ENCODE assay signal across 9 cellular contexts in genomic region chr3:58025824-58026579, GRCh38. TPM values are rescaled to one million over a fixed set of nuclear protein-coding genes. Genes with fewer than 3 reads are reported as not detected.
DNase-seq lines count a peak whose midpoint lies in the region; ATAC-seq and TF ChIP-seq lines count a peak whose summit lies in the region.
"Had no signal": no experiment of that assay in that cellular context is flagged by ENCODE, and none has a peak within 500 bp of the region (broad histone marks: within the 10 kb centered on the region; RNA-seq: fewer than 3 reads in every experiment).

No MANE protein-coding gene starts in this region.

- H2AFZ ChIP-seq in HCT116 (ENCODE audit: low read depth, low read length, poor library complexity, severe bottlenecking), result no peak overlapping the region

- H3K9ac ChIP-seq in HCT116 (ENCODE audit: low read length), result no peak overlapping the region

- no peak overlapping the region for H3K4me3 Mint-ChIP-seq in activated T-helper 1 cell treated with anti-CD3 and anti-CD28 coated beads, Interleukin-12 subunit alpha, Interleukin-12 subunit beta, Interleukin-2, Interleukin-4 antibody, amounts not matched to agents 30 ng/mL and 10 ng/mL and 1 ng/mL, durations not matched to agents 14 hours and 24 hours and 36 hours

- H4K20me1 ChIP-seq in HCT116 (ENCODE audit: insufficient read depth), result peaks cover 12% of the 10 kb centered on the region; the same call in 1 of the 2 replicates

- DNase-seq in HCT116 (ENCODE audit: low read depth, low spot score), result no peak
- DNase-seq in NCI-H524 treated with DMSO at 0.1 percent for 48 hours (lab: John Stamatoyannopoulos, UW), result peak; percentile 68
- DNase-seq in epithelial cell of esophagus (ENCODE audit: low read depth), result peak; percentile 68
- peak; percentile 43 for DNase-seq in retina
- DNase-seq in germinal center (ENCODE audit: low spot score), result no peak
- DNase-seq in SIG-M5 treated with dmso at 0.1 percent for 504 hours (lab: John Stamatoyannopoulos, UW; ENCODE audit: unreplicated experiment), result no peak
- DNase-seq in anterior cingulate cortex (lab: John Stamatoyannopoulos, UW), result no peak
- DNase-seq in activated T-helper 1 cell treated with anti-CD3 and anti-CD28 coated beads, Interleukin-12 subunit alpha, Interleukin-12 subunit beta, Interleukin-2, Interleukin-4 antibody, amounts not matched to agents 30 ng/mL and 10 ng/mL and 1 ng/mL, durations not matched to agents 14 hours and 24 hours and 36 hours (ENCODE audit: low spot score), result no peak
- DNase-seq: activated gamma-delta T cell treated with Interleukin-2 at 50 U/mL for 16 hours had no signal

- ATAC-seq in HCT116, result no peak

- H3K27ac ChIP-seq in HCT116 (ENCODE audit: low read depth, low read length), result no peak overlapping the region

- H3K27me3 Mint-ChIP-seq in activated T-helper 1 cell treated with anti-CD3 and anti-CD28 coated beads, Interleukin-12 subunit alpha, Interleukin-12 subunit beta, Interleukin-2, Interleukin-4 antibody, amounts not matched to agents 30 ng/mL and 10 ng/mL and 1 ng/mL, durations not matched to agents 14 hours and 24 hours and 36 hours (ENCODE audit: insufficient read depth), result peaks cover 5% of the 10 kb centered on the region

- CTCF ChIA-PET in HCT116 (lab: Charles Lee), result no interaction called here

- H3K27me3 ChIP-seq in HCT116 (ENCODE audit: insufficient read depth, low read length), result no peaks in the 10 kb centered on the region

- TF ChIP-seq CTCF in HCT116 (IDR thresholded peaks at IDR 0.05 in 2 of 3, conservative IDR thresholded peaks at IDR 0.05 in 1 of 3; ENCODE audit: borderline replicate concordance in 1 of 3, insufficient read depth in 1 of 3, low read depth in 2 of 3, low read length in 2 of 3), result no peak
- TF ChIP-seq CTCF in epithelial cell of esophagus (IDR thresholded peaks at IDR 0.05; ENCODE audit: insufficient read depth, low read depth, low read length, missing control alignments), result no peak

- no peaks in the 10 kb centered on the region for H3K36me3 ChIP-seq in HCT116 (ENCODE audit: control insufficient read depth in 1 of 2, insufficient read depth in 2 of 2, low read length in 2 of 2)

- H3K4me3 ChIP-seq in HCT116 (replicated peaks in 1 of 2; ENCODE audit: low read depth in 1 of 2, low read length in 2 of 2), result no peak overlapping the region
- H3K4me3 ChIP-seq in epithelial cell of esophagus (ENCODE audit: low read length), result no peak overlapping the region

- H3K4me1 ChIP-seq in HCT116 (ENCODE audit: control insufficient read depth in 1 of 2, insufficient read depth in 2 of 2, low read length in 2 of 2), result peaks cover 28 to 36% of the 10 kb centered on the region in 2 experiments

- H3K9me3 Mint-ChIP-seq in activated T-helper 1 cell treated with anti-CD3 and anti-CD28 coated beads, Interleukin-12 subunit alpha, Interleukin-12 subunit beta, Interleukin-2, Interleukin-4 antibody, amounts not matched to agents 30 ng/mL and 10 ng/mL and 1 ng/mL, durations not matched to agents 14 hours and 24 hours and 36 hours, result peaks cover 4% of the 10 kb centered on the region

- BruUV-seq in HCT116 (replicated peaks; lab: Mats Ljungman, UMichigan), result no TSS peak

- no peaks in the 10 kb centered on the region for H3K9me2 ChIP-seq in HCT116 (ENCODE audit: insufficient read depth)

- peaks cover 5% of the 10 kb centered on the region for H3K36me3 Mint-ChIP-seq in activated T-helper 1 cell treated with anti-CD3 and anti-CD28 coated beads, Interleukin-12 subunit alpha, Interleukin-12 subunit beta, Interleukin-2, Interleukin-4 antibody, amounts not matched to agents 30 ng/mL and 10 ng/mL and 1 ng/mL, durations not matched to agents 14 hours and 24 hours and 36 hours (ENCODE audit: low read depth)

- RAD21 ChIA-PET in HCT116 (lab: Charles Lee; ENCODE audit: low non-redundant PET in 1 of 2, low total read pairs in 2 of 2, uncharacterized antibody in 2 of 2, unreplicated experiment in 2 of 2), result no interaction called here

- no peak for TF ChIP-seq RAD21 in HCT116 (IDR thresholded peaks at IDR 0.05; ENCODE audit: low read depth)

- TF ChIP-seq POLR2A in HCT116 (IDR thresholded peaks at IDR 0.05; ENCODE audit: borderline replicate concordance, extremely low read depth, insufficient read depth, insufficient read length), result no peak

- peaks cover 58% of the 10 kb centered on the region for H3K4me1 Mint-ChIP-seq in activated T-helper 1 cell treated with anti-CD3 and anti-CD28 coated beads, Interleukin-12 subunit alpha, Interleukin-12 subunit beta, Interleukin-2, Interleukin-4 antibody, amounts not matched to agents 30 ng/mL and 10 ng/mL and 1 ng/mL, durations not matched to agents 14 hours and 24 hours and 36 hours (ENCODE audit: low read depth)

- H3K9me3 ChIP-seq in HCT116 (ENCODE audit: control insufficient read depth in 1 of 2, insufficient read depth in 1 of 2, low read depth in 1 of 2, low read length in 2 of 2), result no peaks in the 10 kb centered on the region

- H3K4me2 ChIP-seq in HCT116 (ENCODE audit: low read length), result peak overlapping the region; percentile 39

- POLR2A ChIA-PET in HCT116 (lab: Charles Lee), result no interaction called here

- peaks cover 86% of the 10 kb centered on the region for H3K79me2 ChIP-seq in HCT116 (ENCODE audit: insufficient read depth, low read length)

- H3K27ac Mint-ChIP-seq in activated T-helper 1 cell treated with anti-CD3 and anti-CD28 coated beads, Interleukin-12 subunit alpha, Interleukin-12 subunit beta, Interleukin-2, Interleukin-4 antibody, amounts not matched to agents 30 ng/mL and 10 ng/mL and 1 ng/mL, durations not matched to agents 14 hours and 24 hours and 36 hours, result no peak overlapping the region

- intact Hi-C loops in HCT116 (cut with micrococcal nuclease), result no loop called here
- intact Hi-C loops in activated T-helper 1 cell treated with anti-CD3 and anti-CD28 coated beads, Interleukin-12 subunit alpha, Interleukin-12 subunit beta, Interleukin-2, Interleukin-4 antibody, amounts not matched to agents 30 ng/mL and 10 ng/mL and 1 ng/mL, durations not matched to agents 14 hours and 24 hours and 36 hours (cut with micrococcal nuclease), result no loop called here

TF ChIP-seq in HCT116, 20 proteins besides CTCF, POLR2A, EP300 and RAD21:
- no peak for TF ChIP-seq EZH2phosphoT487 (IDR thresholded peaks at IDR 0.05; ENCODE audit: borderline replicate concordance)
- no peak for TF ChIP-seq FOSL1 (IDR thresholded peaks at IDR 0.05; ENCODE audit: low read depth)
- TF ChIP-seq EGR1 (IDR thresholded peaks at IDR 0.05; ENCODE audit: low read depth), result no peak
- no peak for TF ChIP-seq SIN3A (IDR thresholded peaks at IDR 0.05; ENCODE audit: low read depth)
- TF ChIP-seq EZH2 (IDR thresholded peaks at IDR 0.05), result no peak
- TF ChIP-seq ZBTB33 (IDR thresholded peaks at IDR 0.05; ENCODE audit: extremely low read depth, insufficient replicate concordance, low read length), result no peak
- TF ChIP-seq JUND (IDR thresholded peaks at IDR 0.05), result no peak

RNA-seq across cellular contexts. Expression of gene FLNB, which starts 17.8 kb away (rescaled TPM):
- 116 TPM for total RNA-seq in HCT116 (2021; ENCODE audit: unreplicated experiment)
- polyA plus RNA-seq in HCT116 (2012), result 149 and 179 TPM in 2 replicates
- 22.3 and 24.1 TPM in 2 replicates for total RNA-seq in activated T-helper 1 cell treated with anti-CD3 and anti-CD28 coated beads, Interleukin-12 subunit alpha, Interleukin-12 subunit beta, Interleukin-2, Interleukin-4 antibody, amounts not matched to agents 30 ng/mL and 10 ng/mL and 1 ng/mL, durations not matched to agents 14 hours and 24 hours and 36 hours

Comparison
In these comparisons a context has a peak if more than half of its experiments do, and no peak if none do; other contexts are left out.
1. DNase-seq: peak in NCI-H524 treated with DMSO at 0.1 percent for 48 hours (single experiment), epithelial cell of esophagus (single experiment) and retina (single experiment); none in HCT116 (single experiment), germinal center (single experiment), SIG-M5 treated with dmso at 0.1 percent for 504 hours (single experiment), anterior cingulate cortex (0 of 58) and activated T-helper 1 cell treated with anti-CD3 and anti-CD28 coated beads, Interleukin-12 subunit alpha, Interleukin-12 subunit beta, Interleukin-2, Interleukin-4 antibody, amounts not matched to agents 30 ng/mL and 10 ng/mL and 1 ng/mL, durations not matched to agents 14 hours and 24 hours and 36 hours (single experiment).